In genomic region chr10:59865101-59865500, GRCh38 we compare ENCODE assay signal across 8 cellular contexts. TPM values are rescaled to one million over a fixed set of nuclear protein-coding genes. Genes with fewer than 3 reads are reported as not detected.
DNase-seq lines count a peak whose midpoint lies in the region; ATAC-seq and TF ChIP-seq lines count a peak whose summit lies in the region.

No MANE protein-coding gene starts in this region.

- H3K4me1 Mint-ChIP-seq in WTC11 (peaks cover 52% of the 10 kb centered on the region), type B pancreatic cell (ENCODE audit: unreplicated experiment) (peaks cover 36% of the 10 kb centered on the region)

- H3K9me3 Mint-ChIP-seq in WTC11 (peaks cover 4% of the 10 kb centered on the region; the same call in 1 of the 2 replicates), type B pancreatic cell (peaks cover 9% of the 10 kb centered on the region)

- peak; percentile 52 for DNase-seq in ELF-1 (ENCODE audit: low read depth, low spot score)
- DNase-seq in WTC11 (ENCODE audit: low spot score), result peak; percentile 26
- peak; percentile 45 for DNase-seq in iPS DF 19.7 (ENCODE audit: low read depth, low spot score)
- no peak for DNase-seq in type B pancreatic cell (ENCODE audit: extremely low spot score, unreplicated experiment)
- no peak for DNase-seq in GM19238 (ENCODE audit: insufficient read length, low spot score)
- DNase-seq in NCI-H345 (lab: John Stamatoyannopoulos, UW), result no peak

- no peaks in the 10 kb centered on the region; the same call in 1 of the 2 replicates for H3K27me3 Mint-ChIP-seq in WTC11 (ENCODE audit: low read depth)
- no peaks in the 10 kb centered on the region for H3K27me3 Mint-ChIP-seq in type B pancreatic cell

- CTCF ChIA-PET in WTC11 (lab: Charles Lee), result interaction anchor here (0.6 to 3.0 kb wide), 20 partner anchors 8 to 393 kb away, joined by 3 to 28 read pairs (median 5); partner anchors contain the start of gene CCDC6

- ATAC-seq in GM19328 (IDR thresholded peaks at IDR 0.05; ENCODE audit: unreplicated experiment), result peak; percentile 67
- peak; percentile 59 for ATAC-seq in HG03457 (IDR thresholded peaks at IDR 0.05; ENCODE audit: unreplicated experiment)
- peak; percentile 91 for ATAC-seq in WTC11

- no peaks in the 10 kb centered on the region; the same call in 1 of the 2 replicates for H3K36me3 Mint-ChIP-seq in WTC11
- peaks cover 22% of the 10 kb centered on the region for H3K36me3 Mint-ChIP-seq in type B pancreatic cell

- TF ChIP-seq CTCF in WTC11 (IDR thresholded peaks at IDR 0.05) (no peak), type B pancreatic cell (conservative IDR thresholded peaks at IDR 0.05) (no peak)

- H3K27ac Mint-ChIP-seq in WTC11, result peak overlapping the region; percentile 21; the same call in 1 of the 2 replicates
- H3K27ac Mint-ChIP-seq in type B pancreatic cell, result peak overlapping the region; percentile 66

- H3K4me3 Mint-ChIP-seq in WTC11 (no peak overlapping the region), type B pancreatic cell (peak overlapping the region; percentile 36)

- POLR2A ChIA-PET in WTC11 (lab: Charles Lee), result interaction anchor here (1.1 to 1.2 kb wide), 2 partner anchors 41 to 44 kb away, joined by 3 to 4 read pairs; partner anchors contain the start of gene CCDC6

TF ChIP-seq in WTC11, 78 proteins besides CTCF, POLR2A, EP300 and RAD21:
- TF ChIP-seq NR1H2 (CRISPR knock-in tag; IDR thresholded peaks at IDR 0.05) (no peak), SP1 (CRISPR knock-in tag; conservative IDR thresholded peaks at IDR 0.05) (0 out of 2 replicates have a peak, but pooled peaks have one; percentile 20)

RNA-seq across cellular contexts. Expression of gene CCDC6, which starts 41.3 kb away (rescaled TPM):
- 48.4 to 55.2 TPM (median 49.8 TPM) in 3 replicates for total RNA-seq in WTC11 (2021)
- total RNA-seq in type B pancreatic cell (ENCODE audit: low replicate concordance), result 55.4 and 75.1 TPM in 2 replicates

Comparison
In these comparisons a context has a peak if more than half of its experiments do, and no peak if none do; other contexts are left out.
1. DNase-seq: peak in ELF-1 (single experiment), WTC11 (single experiment) and iPS DF 19.7 (single experiment); none in type B pancreatic cell (single experiment), GM19238 (single experiment) and NCI-H345 (single experiment).
2. Peak in every context shown above with its lines, with median percentiles within 50 percentile points of each other: ATAC-seq.